In genomic region chr12:111368291-111368683, GRCh38 we compare ENCODE assay signal across 8 cellular contexts. TPM values are rescaled to one million over a fixed set of nuclear protein-coding genes. Genes with fewer than 3 reads are reported as not detected.
DNase-seq lines count a peak whose midpoint lies in the region; ATAC-seq and TF ChIP-seq lines count a peak whose summit lies in the region.

No MANE protein-coding gene starts in this region.

- WGBS in right lobe of liver (ENCODE audit: insufficient coverage, low coverage, low lambda C conversion rate, missing lambda C conversion rate): 0% methylated on average over 1 of the region's 13 CpGs

- TF ChIP-seq POLR2A in right lobe of liver (IDR thresholded peaks at IDR 0.05): no peak

- H3K9me3 ChIP-seq in HUES48 (ENCODE audit: control insufficient read depth, insufficient read depth, low read length) (no peaks in the 10 kb centered on the region), right lobe of liver (no peaks in the 10 kb centered on the region)

- peaks cover 3% of the 10 kb centered on the region; the same call in 1 of the 2 replicates for H3K36me3 ChIP-seq in HUES48 (ENCODE audit: control insufficient read depth, insufficient read depth, low read length)
- H3K36me3 ChIP-seq in right lobe of liver: no peaks in the 10 kb centered on the region

- H3K27me3 Mint-ChIP-seq in brain (peaks cover 3% of the 10 kb centered on the region), type B pancreatic cell (no peaks in the 10 kb centered on the region)

- peak overlapping the region; percentile 86 to 89 (median 88) for H3K4me3 Mint-ChIP-seq in brain
- peak overlapping the region; percentile 88 for H3K4me3 Mint-ChIP-seq in type B pancreatic cell

- peak overlapping the region; percentile 86 for H3K4me3 ChIP-seq in HUES48 (ENCODE audit: low read depth, low read length)
- H3K4me3 ChIP-seq in right lobe of liver: peak overlapping the region; percentile 82 to 90 (median 85)

- H3K27ac Mint-ChIP-seq in brain (peak overlapping the region in 4 of 5 experiments; percentile 52 to 79 (median 62)), type B pancreatic cell (peak overlapping the region; percentile 54)

- H3K27me3 ChIP-seq in HUES48 (ENCODE audit: control insufficient read depth, insufficient read depth, low read length) (peaks cover 12% of the 10 kb centered on the region), right lobe of liver (no peaks in the 10 kb centered on the region)

- H3K4me1 ChIP-seq in HUES48 (ENCODE audit: control insufficient read depth, insufficient read depth, low read length): no peaks in the 10 kb centered on the region
- peaks cover 0 to 29% (median 11%) of the 10 kb centered on the region in 4 donors for H3K4me1 ChIP-seq in right lobe of liver

- peaks cover 27% of the 10 kb centered on the region for H3K4me1 Mint-ChIP-seq in brain
- H3K4me1 Mint-ChIP-seq in type B pancreatic cell (ENCODE audit: unreplicated experiment): peaks cover 18% of the 10 kb centered on the region

- H3K36me3 Mint-ChIP-seq in brain (peaks cover 19% of the 10 kb centered on the region), type B pancreatic cell (peaks cover 5% of the 10 kb centered on the region)

- H3K9ac ChIP-seq in HUES48 (ENCODE audit: low read depth, low read length): peak overlapping the region; percentile 49; the same call in 1 of the 2 replicates

- H3K27ac ChIP-seq in C4-2B: peak overlapping the region; percentile 75
- no peak overlapping the region for H3K27ac ChIP-seq in HUES48 (ENCODE audit: low read depth, low read length)
- peak overlapping the region; percentile 28 to 58 (median 55) for H3K27ac ChIP-seq in right lobe of liver

- TF ChIP-seq CTCF in C4-2B (conservative IDR thresholded peaks at IDR 0.05) (no peak), brain (conservative IDR thresholded peaks at IDR 0.05) (no peak), right lobe of liver (IDR thresholded peaks at IDR 0.05) (no peak), type B pancreatic cell (conservative IDR thresholded peaks at IDR 0.05) (no peak)

- H3K9me3 Mint-ChIP-seq in brain: peaks cover 0 to 4% (median 0%) of the 10 kb centered on the region in 5 experiments
- H3K9me3 Mint-ChIP-seq in type B pancreatic cell: no peaks in the 10 kb centered on the region

- ATAC-seq in right lobe of liver (peak; percentile 10 to 20 (median 16)), HG02870 (IDR thresholded peaks at IDR 0.05; ENCODE audit: unreplicated experiment) (no peak)

- intact Hi-C loops in right lobe of liver (cut with DNase I): no loop called here

- DNase-seq in right lobe of liver (peak; percentile 47 to 64 (median 63)), type B pancreatic cell (ENCODE audit: extremely low spot score, unreplicated experiment) (no peak), NCI-H1694 (lab: John Stamatoyannopoulos, UW) (no peak), DMS153 treated with DMSO at 0.1 percent for 48 hours (lab: John Stamatoyannopoulos, UW; ENCODE audit: unreplicated experiment) (no peak)

RNA-seq across cellular contexts. Expression of gene PHETA1, which starts 0.6 kb away (rescaled TPM):
- 7.2 TPM for polyA plus RNA-seq in brain (ENCODE audit: insufficient read depth, low read depth, low replicate concordance)
- total RNA-seq in right lobe of liver (10 to 100 TPM in 1 of 6 experiments, 1 to 10 TPM in 5; 4.2 to 14.8 (median 7.0) TPM), type B pancreatic cell (ENCODE audit: low replicate concordance) (25.5 and 27.4 TPM in 2 replicates)

RNA-seq across cellular contexts. Expression of gene SH2B3, which starts 37.4 kb away (rescaled TPM):
- 7.4 TPM for polyA plus RNA-seq in brain (ENCODE audit: insufficient read depth, low read depth, low replicate concordance)
- total RNA-seq in right lobe of liver: 10 to 100 TPM in 5 of 6 experiments, 1 to 10 TPM in 1; 6.7 to 43.5 (median 17.0) TPM
- 2.4 and 5.2 TPM in 2 replicates for total RNA-seq in type B pancreatic cell (ENCODE audit: low replicate concordance)

Comparison
In these comparisons a context has a peak if more than half of its experiments do, and no peak if none do; other contexts are left out.
1. DNase-seq: peak in right lobe of liver (3 of 3); none in type B pancreatic cell (single experiment), NCI-H1694 (single experiment) and DMS153 treated with DMSO at 0.1 percent for 48 hours (single experiment).